In the genomic region with DNA sequence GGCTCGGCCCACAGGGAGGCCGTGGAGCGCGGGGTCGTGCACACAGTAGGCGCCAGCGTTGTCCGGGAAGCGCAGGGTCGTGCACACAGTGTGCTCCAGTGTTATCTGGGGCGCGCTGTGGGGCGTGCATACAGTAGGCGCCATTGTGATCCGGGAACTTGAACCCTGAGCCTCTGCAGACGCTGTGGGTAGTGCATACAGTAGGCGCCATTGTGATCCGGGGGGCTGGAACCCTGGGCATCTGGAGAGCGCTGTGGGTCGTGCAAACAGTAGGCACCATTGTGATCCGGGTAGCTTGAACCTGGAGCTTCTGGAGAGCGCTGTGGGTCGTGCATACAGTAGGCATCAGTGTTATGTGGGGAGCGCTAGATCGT, we compare ENCODE assay signal across 8 cellular contexts. TPM values are rescaled to one million over a fixed set of nuclear protein-coding genes. Genes with fewer than 3 reads are reported as not detected.
A peak's percentile ranks its signal among the peaks of the same experiment; 100 is the strongest.
DNase-seq lines count a peak whose midpoint lies in the region; ATAC-seq and TF ChIP-seq lines count a peak whose summit lies in the region.

No MANE protein-coding gene starts in this region.

- peak overlapping the region; percentile 46 for H3K27ac ChIP-seq in caudate nucleus (ENCODE audit: low read depth, low read length)

- ATAC-seq in stimulated activated naive CD8-positive, alpha-beta T cell treated with anti-CD3 and anti-CD28 coated beads, Interleukin-15, Interleukin-2, amounts not matched to agents 100 U/mL and 50 U/mL, for 24 hours = no peak
- ATAC-seq in HG03025 (IDR thresholded peaks at IDR 0.05; ENCODE audit: low FRiP score, unreplicated experiment) = no peak

- TF ChIP-seq CTCF in mesothelial cell of epicardium (IDR thresholded peaks at IDR 0.05; ENCODE audit: unreplicated experiment) = no peak

- peaks cover 13% of the 10 kb centered on the region for H3K36me3 Mint-ChIP-seq in stimulated activated naive CD8-positive, alpha-beta T cell treated with anti-CD3 and anti-CD28 coated beads, Interleukin-15, Interleukin-2, amounts not matched to agents 100 ng/mL and 50 ng/mL, for 24 hours (ENCODE audit: low read depth)
- peaks cover 6% of the 10 kb centered on the region for H3K36me3 Mint-ChIP-seq in mesothelial cell of epicardium

- no peak for DNase-seq in stimulated activated naive CD8-positive, alpha-beta T cell treated with anti-CD3 and anti-CD28 coated beads, Interleukin-15, Interleukin-2, amounts not matched to agents 100 U/mL and 50 U/mL, for 24 hours
- DNase-seq in caudate nucleus (lab: John Stamatoyannopoulos, UW) (peak in 7 of 61 donors; percentile 14 to 67 (median 37)), mesothelial cell of epicardium (ENCODE audit: low spot score in 2 of 2, unreplicated experiment in 2 of 2) (no peak), foreskin melanocyte (no peak), NCI-H226 (no peak), SW 1271 (lab: John Stamatoyannopoulos, UW) (no peak)

- peaks cover 60% of the 10 kb centered on the region for H3K4me1 Mint-ChIP-seq in stimulated activated naive CD8-positive, alpha-beta T cell treated with anti-CD3 and anti-CD28 coated beads, Interleukin-15, Interleukin-2, amounts not matched to agents 100 ng/mL and 50 ng/mL, for 24 hours (ENCODE audit: low read depth)
- peaks cover 39% of the 10 kb centered on the region for H3K4me1 Mint-ChIP-seq in mesothelial cell of epicardium

- H3K27ac Mint-ChIP-seq in stimulated activated naive CD8-positive, alpha-beta T cell treated with anti-CD3 and anti-CD28 coated beads, Interleukin-15, Interleukin-2, amounts not matched to agents 100 ng/mL and 50 ng/mL, for 24 hours = peak overlapping the region; percentile 92
- peak overlapping the region; percentile 92 for H3K27ac Mint-ChIP-seq in mesothelial cell of epicardium

- H3K4me3 Mint-ChIP-seq in stimulated activated naive CD8-positive, alpha-beta T cell treated with anti-CD3 and anti-CD28 coated beads, Interleukin-15, Interleukin-2, amounts not matched to agents 100 ng/mL and 50 ng/mL, for 24 hours = peak overlapping the region; percentile 88
- H3K4me3 Mint-ChIP-seq in mesothelial cell of epicardium = peak overlapping the region; percentile 82

- H3K9me3 Mint-ChIP-seq in stimulated activated naive CD8-positive, alpha-beta T cell treated with anti-CD3 and anti-CD28 coated beads, Interleukin-15, Interleukin-2, amounts not matched to agents 100 ng/mL and 50 ng/mL, for 24 hours = no peaks in the 10 kb centered on the region
- no peaks in the 10 kb centered on the region for H3K9me3 Mint-ChIP-seq in mesothelial cell of epicardium

- no peaks in the 10 kb centered on the region for H3K27me3 Mint-ChIP-seq in stimulated activated naive CD8-positive, alpha-beta T cell treated with anti-CD3 and anti-CD28 coated beads, Interleukin-15, Interleukin-2, amounts not matched to agents 100 ng/mL and 50 ng/mL, for 24 hours
- no peaks in the 10 kb centered on the region for H3K27me3 Mint-ChIP-seq in mesothelial cell of epicardium (ENCODE audit: low read depth)

RNA-seq across cellular contexts. Expression of a gene that starts 0.8 kb away (rescaled TPM):
- total RNA-seq in mesothelial cell of epicardium = 30.8 to 32.5 TPM (median 30.8 TPM) in 3 replicates
